ENCODE assay signal across 9 cellular contexts in genomic region chr9:124774131-124774978, GRCh38. TPM values are rescaled to one million over a fixed set of nuclear protein-coding genes. Genes with fewer than 3 reads are reported as not detected.
DNase-seq lines count a peak whose midpoint lies in the region; ATAC-seq lines count a peak whose summit lies in the region.
"Had no signal": no experiment of that assay in that cellular context is flagged by ENCODE, and none has a peak within 500 bp of the region (broad histone marks: within the 10 kb centered on the region; RNA-seq: fewer than 3 reads in every experiment).

No MANE protein-coding gene starts in this region.

- no peaks in the 10 kb centered on the region for H3K9me3 Mint-ChIP-seq in activated CD4-positive, alpha-beta memory T cell treated with anti-CD3 and anti-CD28 coated beads for 36 hours

- H3K27me3 Mint-ChIP-seq in activated CD4-positive, alpha-beta memory T cell treated with anti-CD3 and anti-CD28 coated beads for 36 hours = peaks cover 50% of the 10 kb centered on the region

- CTCF ChIA-PET in activated CD4-positive, alpha-beta memory T cell treated with anti-CD3 and anti-CD28 coated beads for 36 hours (lab: Charles Lee) = interaction anchor here (0.5 to 15.7 kb wide), 19 partner anchors 11 to 1832 kb away, joined by 3 to 530 read pairs (median 4); partner anchors contain the start of genes SCAI and WDR38

- no peaks in the 10 kb centered on the region for H3K36me3 Mint-ChIP-seq in activated CD4-positive, alpha-beta memory T cell treated with anti-CD3 and anti-CD28 coated beads for 36 hours

- no peak overlapping the region for H3K27ac Mint-ChIP-seq in activated CD4-positive, alpha-beta memory T cell treated with anti-CD3 and anti-CD28 coated beads for 36 hours

- peaks cover 41% of the 10 kb centered on the region for H3K4me1 Mint-ChIP-seq in activated CD4-positive, alpha-beta memory T cell treated with anti-CD3 and anti-CD28 coated beads for 36 hours (ENCODE audit: low read depth)

- POLR2A ChIA-PET in activated CD4-positive, alpha-beta memory T cell treated with anti-CD3 and anti-CD28 coated beads for 36 hours (lab: Charles Lee) = interaction anchor here (1.8 to 2.2 kb wide), 2 partner anchors 79 to 87 kb away, joined by 6 to 7 read pairs; partner anchors contain the start of genes ARPC5L, RPL35 and WDR38

- intact Hi-C loops in activated CD4-positive, alpha-beta memory T cell treated with anti-CD3 and anti-CD28 coated beads for 36 hours (cut with micrococcal nuclease) = loop anchor here (1.0 to 5.0 kb wide), 6 partner anchors 79 to 600 kb away; partner anchors contain the start of genes HSPA5, SCAI and WDR38

- no peak overlapping the region for H3K4me3 Mint-ChIP-seq in activated CD4-positive, alpha-beta memory T cell treated with anti-CD3 and anti-CD28 coated beads for 36 hours

- peak; percentile 90 for DNase-seq in DMS 273 (lab: John Stamatoyannopoulos, UW; ENCODE audit: unreplicated experiment)
- DNase-seq in NCI-H774 (lab: John Stamatoyannopoulos, UW) = peak; percentile 74
- DNase-seq in activated CD4-positive, alpha-beta memory T cell treated with anti-CD3 and anti-CD28 coated beads for 36 hours = peak; percentile 90
- peak; percentile 91 for DNase-seq in ecto neural progenitor cell (ENCODE audit: low spot score)
- DNase-seq in mesenteric fat pad (ENCODE audit: low spot score) = peak; percentile 90
- peak; percentile 63 to 70 for DNase-seq in stimulated activated CD8-positive, alpha-beta memory T cell treated with anti-CD3 and anti-CD28 coated beads, Interleukin-15, amount 100 ng/mL, for 48 hours (ENCODE audit: low read depth in 2 of 2)

- ATAC-seq in HG02973 (IDR thresholded peaks at IDR 0.05; ENCODE audit: unreplicated experiment) (peak; percentile 27), GM21515 (IDR thresholded peaks at IDR 0.05; ENCODE audit: unreplicated experiment) (no peak)

RNA-seq across cellular contexts. Expression of gene OLFML2A, which starts 2.6 kb away (rescaled TPM):
- total RNA-seq in activated CD4-positive, alpha-beta memory T cell treated with anti-CD3 and anti-CD28 coated beads for 36 hours = not detected
- total RNA-seq in mesenteric fat pad = 10.7 TPM
- total RNA-seq: T-helper 2 cell treated with Interferon-gamma antibody and Interleukin-4, amounts not matched to agents 100 ng/mL and 5 ng/mL, for 36 hours had no signal

RNA-seq across cellular contexts. Expression of gene NR6A1, which starts 3.2 kb away (rescaled TPM):
- under 1 TPM; 0.61 to 0.83 TPM for total RNA-seq in activated CD4-positive, alpha-beta memory T cell treated with anti-CD3 and anti-CD28 coated beads for 36 hours
- 0.64 TPM for total RNA-seq in mesenteric fat pad

Comparison
In these comparisons a context has a peak if more than half of its experiments do, and no peak if none do; other contexts are left out.
1. RNA of gene OLFML2A, which starts 2.6 kb away (total RNA-seq): 10.7 TPM in mesenteric fat pad (single experiment); not detected in activated CD4-positive, alpha-beta memory T cell treated with anti-CD3 and anti-CD28 coated beads for 36 hours; every median in the first group is over 10 times any median in the second.
2. Peak in every context shown above with its lines, with median percentiles within 50 percentile points of each other: DNase-seq.